Comparison of ENCODE assay signal across 17 cellular contexts in the genomic region with DNA sequence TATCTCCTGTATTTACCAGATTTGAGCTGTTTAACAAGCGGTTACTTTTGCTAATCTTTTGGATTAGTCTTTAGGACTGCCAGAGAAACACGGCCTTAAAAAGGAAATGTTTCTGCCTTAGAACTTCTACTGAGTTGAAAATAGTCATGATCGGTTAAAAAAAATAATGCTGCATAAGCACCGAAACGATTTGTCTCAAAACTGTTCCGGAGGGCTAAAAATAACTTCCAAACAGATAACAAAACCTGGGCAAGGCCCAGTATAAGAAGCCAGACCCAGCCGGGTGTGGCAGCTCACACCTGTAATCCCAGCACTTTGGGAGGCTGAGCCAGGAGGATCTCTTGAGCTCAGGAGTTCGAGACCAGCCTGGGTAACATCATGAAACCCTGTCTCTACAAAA. TPM values are rescaled to one million over a fixed set of nuclear protein-coding genes. Genes with fewer than 3 reads are reported as not detected.
DNase-seq lines count a peak whose midpoint lies in the region; ATAC-seq, FAIRE-seq and TF ChIP-seq lines count a peak whose summit lies in the region.
"Had no signal": no experiment of that assay in that cellular context is flagged by ENCODE, and none has a peak within 500 bp of the region (broad histone marks: within the 10 kb centered on the region; RNA-seq: fewer than 3 reads in every experiment).

No MANE protein-coding gene starts in this region.

- H3K4me3 Mint-ChIP-seq in nephron, result no peak overlapping the region

- H3K4me3 ChIP-seq in heart left ventricle, result no peak overlapping the region
- no peak overlapping the region for H3K4me3 ChIP-seq in SK-N-MC
- H3K4me3 ChIP-seq in tibial artery, result no peak overlapping the region
- no peak overlapping the region for H3K4me3 ChIP-seq in pancreas

- H3K9me3 ChIP-seq in heart left ventricle (no peaks in the 10 kb centered on the region), SK-N-MC (ENCODE audit: low read depth, low read length) (no peaks in the 10 kb centered on the region), tibial artery (no peaks in the 10 kb centered on the region), pancreas (no peaks in the 10 kb centered on the region)

- no peak for ATAC-seq in heart left ventricle
- ATAC-seq in pancreas, result no peak
- ATAC-seq: PC-3 had no signal

- TF ChIP-seq POLR2A in heart left ventricle (IDR thresholded peaks at IDR 0.05), result no peak

- intact Hi-C loops in heart left ventricle (cut with DNase I), result loop anchor here in 2 of 10 donors (5.0 kb wide), 2 partner anchors 38 to 43 kb away; a partner anchor contains a TSS
- intact Hi-C loops in cardiac septum (cut with DNase I), result loop anchor here (5.0 kb wide), 1 partner anchor 53 kb away; no protein-coding TSS in a partner anchor
- intact Hi-C loops in tibial artery (cut with DNase I; ENCODE audit: low total_unique reads), result no loop called here
- intact Hi-C loops in pancreas (cut with DNase I), result no loop called here

- H3K4me1 ChIP-seq in heart left ventricle (peaks cover 0 to 29% (median 14%) of the 10 kb centered on the region in 12 donors), tibial artery (peaks cover 0 to 21% (median 13%) of the 10 kb centered on the region in 4 donors), pancreas (no peaks in the 10 kb centered on the region)

- no peak overlapping the region for H3K9ac ChIP-seq in SK-N-MC (ENCODE audit: insufficient read length)

- no peaks in the 10 kb centered on the region for H3K36me3 Mint-ChIP-seq in nephron (ENCODE audit: low read depth)

- H3K27me3 ChIP-seq in heart left ventricle (no peaks in the 10 kb centered on the region), tibial artery (no peaks in the 10 kb centered on the region), pancreas (no peaks in the 10 kb centered on the region)

- TF ChIP-seq CTCF in heart left ventricle (IDR thresholded peaks at IDR 0.05) (no peak), nephron (IDR thresholded peaks at IDR 0.05; ENCODE audit: unreplicated experiment in 3 of 3) (no peak), tibial artery (IDR thresholded peaks at IDR 0.05) (no peak), D721Med (IDR thresholded peaks at IDR 0.05; ENCODE audit: insufficient read depth, missing control alignments) (no peak), pancreas (IDR thresholded peaks at IDR 0.05) (no peak)

- DNase-seq in heart left ventricle (no peak), cardiac septum (ENCODE audit: low spot score) (no peak), SK-N-MC (ENCODE audit: low read depth, low spot score) (no peak), tibial artery (no peak), D721Med (ENCODE audit: insufficient read length, low spot score) (no peak), pancreas (no peak)
- no peak for DNase-seq in activated T-cell treated with anti-CD3 and anti-CD28 coated beads, Interleukin-2, amount 50 U/mL, for 48 hours
- DNase-seq: DMS153, MV-4-11, NCI-H1417 treated with DMSO at 0.1 percent for 48 hours, NCI-H1930, NCI-H446, PC-3 had no signal

- no peaks in the 10 kb centered on the region for H3K36me3 ChIP-seq in heart left ventricle
- H3K36me3 ChIP-seq in SK-N-MC (ENCODE audit: insufficient read depth, low read length), result no peaks in the 10 kb centered on the region
- H3K36me3 ChIP-seq in tibial artery, result no peaks in the 10 kb centered on the region
- H3K36me3 ChIP-seq in pancreas, result no peaks in the 10 kb centered on the region

- no peak for FAIRE-seq in D721Med (lab: Jason Lieb, UNC)
- no peak for FAIRE-seq in pancreas (lab: Jason Lieb, UNC)
- FAIRE-seq: GM12892, H1 had no signal

- H3K9me3 Mint-ChIP-seq in nephron, result no peaks in the 10 kb centered on the region

- H3K27me3 Mint-ChIP-seq in nephron (ENCODE audit: low read depth), result no peaks in the 10 kb centered on the region

- WGBS in heart left ventricle, 4 donors, result 54 to 60% (median 58%) methylated on average over 8 of the region's 8 CpGs
- 45 to 52% methylated on average over 8 of the region's 8 CpGs for WGBS in pancreas, 2 donors

- H3K4me1 Mint-ChIP-seq in nephron, result peaks cover 10% of the 10 kb centered on the region

- H3K27ac ChIP-seq in heart left ventricle (peak overlapping the region in 8 of 12 donors; percentile 7 to 71 (median 46)), SK-N-MC (0 out of 2 replicates have a peak overlapping the region, but pooled peaks have one; percentile 3), tibial artery (peak overlapping the region; percentile 14 to 55), pancreas (no peak overlapping the region)
- H3K27ac ChIP-seq: C4-2B had no signal

- H3K27ac Mint-ChIP-seq in nephron, result peak overlapping the region in 2 of 3 experiments; percentile 68 to 84

RNA-seq across cellular contexts. Expression of a gene that starts 33.0 kb away (rescaled TPM):
- total RNA-seq in heart left ventricle (10 to 100 TPM; 17.2 to 31.2 (median 21.9) TPM), cardiac septum (18.6 TPM), pancreas (1 to 10 TPM; 5.9 to 9.9 (median 8.2) TPM)
- polyA plus RNA-seq in heart left ventricle (10 to 100 TPM; 18.2 TPM), pancreas (1 to 10 TPM; 3.2 to 4.7 TPM)

RNA-seq across cellular contexts. Expression of a gene that starts 43.4 kb away (rescaled TPM):
- total RNA-seq in heart left ventricle, result 10 to 100 TPM; 17.2 to 49.7 (median 22.1) TPM
- polyA plus RNA-seq in heart left ventricle, result 10 to 100 TPM; 11.1 to 25.1 TPM
- 24.9 TPM for total RNA-seq in cardiac septum
- 10 to 100 TPM in 1 of 6 donors, 1 to 10 TPM in 5; 3.4 to 12.5 (median 4.5) TPM for total RNA-seq in pancreas
- 1 to 10 TPM; 4.0 to 5.4 TPM for polyA plus RNA-seq in pancreas

RNA-seq across cellular contexts. Expression of a gene that starts 58.5 kb away (rescaled TPM):
- total RNA-seq in heart left ventricle, result 100 to 1,000 TPM in 8 of 9 donors, 10 to 100 TPM in 1; 83.7 to 189 (median 153) TPM
- 100 to 1,000 TPM; 117 to 153 TPM for polyA plus RNA-seq in heart left ventricle
- 148 TPM for total RNA-seq in cardiac septum
- total RNA-seq in pancreas, result 100 to 1,000 TPM in 1 of 6 donors, 10 to 100 TPM in 5; 62.7 to 137 (median 81.8) TPM
- 100 to 1,000 TPM in 1 of 2 donors, 10 to 100 TPM in 1; 92.7 to 149 TPM for polyA plus RNA-seq in pancreas

Comparison
In these comparisons a context has a peak if more than half of its experiments do, and no peak if none do; other contexts are left out.
1. H3K27ac ChIP-seq: peak in heart left ventricle (8 of 12), SK-N-MC (single experiment) and tibial artery (2 of 2); none in pancreas (0 of 4).